14 cellular contexts compared by ENCODE assay signal in genomic region chr21:44933199-44933937, GRCh38. TPM values are rescaled to one million over a fixed set of nuclear protein-coding genes. Genes with fewer than 3 reads are reported as not detected.
DNase-seq lines count a peak whose midpoint lies in the region; ATAC-seq lines count a peak whose summit lies in the region.
"Had no signal": no experiment of that assay in that cellular context is flagged by ENCODE, and none has a peak within 500 bp of the region (broad histone marks: within the 10 kb centered on the region; RNA-seq: fewer than 3 reads in every experiment).

No MANE protein-coding gene starts in this region.

- no peak for ATAC-seq in activated CD4-positive, alpha-beta T cell treated with anti-CD3 and anti-CD28 coated beads for 36 hours
- ATAC-seq in central memory CD8-positive, alpha-beta T cell (replicated peaks; ENCODE audit: extremely low read depth, poor library complexity, severe bottlenecking) = no peak
- no peak for ATAC-seq in GM18519 (IDR thresholded peaks at IDR 0.05; ENCODE audit: low FRiP score, unreplicated experiment)
- ATAC-seq: foreskin keratinocyte, HCT116 had no signal

- H3K4me3 Mint-ChIP-seq in activated CD4-positive, alpha-beta T cell treated with anti-CD3 and anti-CD28 coated beads for 36 hours = peak overlapping the region; percentile 42
- peak overlapping the region; percentile 23 for H3K4me3 Mint-ChIP-seq in central memory CD8-positive, alpha-beta T cell
- H3K4me3 Mint-ChIP-seq: nephron progenitor cell had no signal

- H4K20me1 ChIP-seq in GM23248 (ENCODE audit: insufficient read depth) = no peaks in the 10 kb centered on the region

- CTCF ChIA-PET in activated CD4-positive, alpha-beta T cell treated with anti-CD3 and anti-CD28 coated beads for 36 hours (lab: Charles Lee) = interaction anchor here (0.8 to 0.9 kb wide), 2 partner anchors 12 to 140 kb away, joined by 5 to 6 read pairs; partner anchors contain the start of gene ITGB2

- no peak overlapping the region for H2AFZ ChIP-seq in GM23248

- H3K4me2 ChIP-seq in GM23248 (ENCODE audit: unreplicated experiment) (peak overlapping the region; percentile 60), skeletal muscle satellite cell (ENCODE audit: low read length) (peak overlapping the region; percentile 87)

- H3K27ac ChIP-seq in GM23248 = no peak overlapping the region
- H3K27ac ChIP-seq: foreskin keratinocyte had no signal

- no peaks in the 10 kb centered on the region for H3K27me3 ChIP-seq in GM23248 (replicated peaks; ENCODE audit: insufficient read depth)
- peaks cover 15% of the 10 kb centered on the region for H3K27me3 ChIP-seq in skeletal muscle satellite cell (ENCODE audit: control insufficient read depth, insufficient read depth, low read length)

- H3K36me3 Mint-ChIP-seq in activated CD4-positive, alpha-beta T cell treated with anti-CD3 and anti-CD28 coated beads for 36 hours (ENCODE audit: low read depth) = no peaks in the 10 kb centered on the region
- H3K36me3 Mint-ChIP-seq in central memory CD8-positive, alpha-beta T cell (ENCODE audit: insufficient read depth) = peaks cover 6% of the 10 kb centered on the region

- H3K27ac Mint-ChIP-seq in activated CD4-positive, alpha-beta T cell treated with anti-CD3 and anti-CD28 coated beads for 36 hours = no peak overlapping the region
- H3K27ac Mint-ChIP-seq in central memory CD8-positive, alpha-beta T cell (ENCODE audit: low read depth) = no peak overlapping the region
- H3K27ac Mint-ChIP-seq: nephron progenitor cell had no signal

- intact Hi-C loops in activated CD4-positive, alpha-beta T cell treated with anti-CD3 and anti-CD28 coated beads for 36 hours (cut with DNase I, micrococcal nuclease) = loop anchor here in 1 of 2 experiments (2.0 kb wide), 1 partner anchor 423 kb away; no protein-coding TSS in a partner anchor

- in situ Hi-C loops in GM23248 (cut with MboI) = loop anchor here (10.0 to 25.0 kb wide), 2 partner anchors 129 to 421 kb away; partner anchors contain the start of gene UBE2G2

- H3K79me2 ChIP-seq in GM23248 (ENCODE audit: insufficient read depth) = no peaks in the 10 kb centered on the region

- DNase-seq in activated CD4-positive, alpha-beta T cell treated with anti-CD3 and anti-CD28 coated beads for 36 hours = no peak
- DNase-seq in activated CD4-positive, alpha-beta T cell treated with anti-CD3 and anti-CD28 coated beads, Interleukin-2, amount 50 U/mL, for 4 hours = no peak
- DNase-seq in GM23248 = no peak
- DNase-seq in central memory CD8-positive, alpha-beta T cell (ENCODE audit: low spot score in 2 of 2) = no peak
- DNase-seq in iPS-NIHi11 (ENCODE audit: low spot score) = no peak
- no peak for DNase-seq in NCI-H2029 treated with DMSO at 0.1 percent for 48 hours (lab: John Stamatoyannopoulos, UW)
- DNase-seq: foreskin keratinocyte, NCI-H1092 treated with DMSO at 0.1 percent for 48 hours, NCI-H446 had no signal

- H3K9me3 ChIP-seq in GM23248 (ENCODE audit: low read depth) (no peaks in the 10 kb centered on the region), skeletal muscle satellite cell (replicated peaks; ENCODE audit: low read length) (no peaks in the 10 kb centered on the region)
- H3K9me3 ChIP-seq: Peyer's patch had no signal

- POLR2A ChIA-PET in activated CD4-positive, alpha-beta T cell treated with anti-CD3 and anti-CD28 coated beads for 36 hours (lab: Charles Lee) = no interaction called here

- no peaks in the 10 kb centered on the region for H3K27me3 Mint-ChIP-seq in activated CD4-positive, alpha-beta T cell treated with anti-CD3 and anti-CD28 coated beads for 36 hours
- no peaks in the 10 kb centered on the region for H3K27me3 Mint-ChIP-seq in central memory CD8-positive, alpha-beta T cell

- H3K4me1 ChIP-seq in GM23248 (ENCODE audit: insufficient read depth) = peaks cover 22% of the 10 kb centered on the region
- peaks cover 43% of the 10 kb centered on the region for H3K4me1 ChIP-seq in skeletal muscle satellite cell (ENCODE audit: control insufficient read depth, insufficient read depth, low read length)

- H3F3A ChIP-seq in GM23248 (ENCODE audit: insufficient read depth) = peaks cover 7% of the 10 kb centered on the region

- H3K36me3 ChIP-seq in GM23248 (ENCODE audit: low read depth) (no peaks in the 10 kb centered on the region), skeletal muscle satellite cell (ENCODE audit: insufficient read depth, low read length) (no peaks in the 10 kb centered on the region)
- H3K36me3 ChIP-seq: Peyer's patch had no signal

- no peaks in the 10 kb centered on the region for H3K9me3 Mint-ChIP-seq in activated CD4-positive, alpha-beta T cell treated with anti-CD3 and anti-CD28 coated beads for 36 hours (ENCODE audit: low read depth)
- no peaks in the 10 kb centered on the region for H3K9me3 Mint-ChIP-seq in central memory CD8-positive, alpha-beta T cell

- peaks cover 29% of the 10 kb centered on the region for H3K4me1 Mint-ChIP-seq in activated CD4-positive, alpha-beta T cell treated with anti-CD3 and anti-CD28 coated beads for 36 hours
- H3K4me1 Mint-ChIP-seq in central memory CD8-positive, alpha-beta T cell = peaks cover 29% of the 10 kb centered on the region

- WGBS in GM23248 (ENCODE audit: low coverage in 1 of 2, low lambda C conversion rate in 2 of 2, missing lambda C conversion rate in 2 of 2), 2 experiments = 85 to 90% methylated on average over 23 to 25 of the region's 25 CpGs

- H3K4me3 ChIP-seq in GM23248 (peak overlapping the region; percentile 67), skeletal muscle satellite cell (ENCODE audit: low read length) (peak overlapping the region; percentile 66)

- H3K9ac ChIP-seq in GM23248 = peak overlapping the region; percentile 42; the same call in 1 of the 2 replicates
- H3K9ac ChIP-seq in skeletal muscle satellite cell (ENCODE audit: low read depth, low read length) = peak overlapping the region; percentile 83

- no peaks in the 10 kb centered on the region for H3K9me2 ChIP-seq in GM23248 (ENCODE audit: insufficient read depth)

RNA-seq across cellular contexts. Expression of gene SLX9, which starts 6.5 kb away (rescaled TPM):
- total RNA-seq in activated CD4-positive, alpha-beta T cell treated with anti-CD3 and anti-CD28 coated beads for 36 hours = 10 to 100 TPM; 60.8 to 68.8 TPM
- total RNA-seq in GM23248 (2014; rRNA removed; shearing (Covaris generic)) = 25.6 and 34.3 TPM in 2 replicates
- 34.4 and 35.8 TPM in 2 replicates for polyA plus RNA-seq in GM23248 (2016; fragmentation: Nextera tagmentation; extraction: Ambion mirVana)
- 18.1 and 25.6 TPM in 2 replicates for total RNA-seq in skeletal muscle satellite cell (2012; rRNA removed)

RNA-seq across cellular contexts. Expression of gene ITGB2, which starts 12.7 kb away (rescaled TPM):
- total RNA-seq in activated CD4-positive, alpha-beta T cell treated with anti-CD3 and anti-CD28 coated beads for 36 hours = 100 to 1,000 TPM; 217 to 250 TPM
- total RNA-seq in GM23248 (2014; rRNA removed; shearing (Covaris generic)) = 1.3 and 2.1 TPM in 2 replicates
- polyA plus RNA-seq in GM23248 (2016; fragmentation: Nextera tagmentation; extraction: Ambion mirVana) = 2.2 and 2.7 TPM in 2 replicates
- 1.7 TPM in 1 of 2 replicates, not detected in the other for total RNA-seq in skeletal muscle satellite cell (2012; rRNA removed)

RNA-seq across cellular contexts. Expression of gene PTTG1IP, which starts 59.9 kb away (rescaled TPM):
- 10 to 100 TPM; 34.8 to 44.3 TPM for total RNA-seq in activated CD4-positive, alpha-beta T cell treated with anti-CD3 and anti-CD28 coated beads for 36 hours
- 680 and 814 TPM in 2 replicates for total RNA-seq in GM23248 (2014; rRNA removed; shearing (Covaris generic))
- polyA plus RNA-seq in GM23248 (2016; fragmentation: Nextera tagmentation; extraction: Ambion mirVana) = 676 and 703 TPM in 2 replicates
- total RNA-seq in skeletal muscle satellite cell (2012; rRNA removed) = 97.6 and 155 TPM in 2 replicates

Comparison
In these comparisons a context has a peak if more than half of its experiments do, and no peak if none do; other contexts are left out.
1. RNA of gene ITGB2, which starts 12.7 kb away (total RNA-seq): 217 to 250 TPM in activated CD4-positive, alpha-beta T cell treated with anti-CD3 and anti-CD28 coated beads for 36 hours; 1.3 to 2.1 TPM in GM23248; every median in the first group is over 10 times any median in the second.
2. RNA of gene PTTG1IP, which starts 59.9 kb away (total RNA-seq): 680 to 814 TPM in GM23248; 34.8 to 44.3 TPM in activated CD4-positive, alpha-beta T cell treated with anti-CD3 and anti-CD28 coated beads for 36 hours; every median in the first group is over 10 times any median in the second.